ENCODE assay signal across 9 cellular contexts in the genomic region with DNA sequence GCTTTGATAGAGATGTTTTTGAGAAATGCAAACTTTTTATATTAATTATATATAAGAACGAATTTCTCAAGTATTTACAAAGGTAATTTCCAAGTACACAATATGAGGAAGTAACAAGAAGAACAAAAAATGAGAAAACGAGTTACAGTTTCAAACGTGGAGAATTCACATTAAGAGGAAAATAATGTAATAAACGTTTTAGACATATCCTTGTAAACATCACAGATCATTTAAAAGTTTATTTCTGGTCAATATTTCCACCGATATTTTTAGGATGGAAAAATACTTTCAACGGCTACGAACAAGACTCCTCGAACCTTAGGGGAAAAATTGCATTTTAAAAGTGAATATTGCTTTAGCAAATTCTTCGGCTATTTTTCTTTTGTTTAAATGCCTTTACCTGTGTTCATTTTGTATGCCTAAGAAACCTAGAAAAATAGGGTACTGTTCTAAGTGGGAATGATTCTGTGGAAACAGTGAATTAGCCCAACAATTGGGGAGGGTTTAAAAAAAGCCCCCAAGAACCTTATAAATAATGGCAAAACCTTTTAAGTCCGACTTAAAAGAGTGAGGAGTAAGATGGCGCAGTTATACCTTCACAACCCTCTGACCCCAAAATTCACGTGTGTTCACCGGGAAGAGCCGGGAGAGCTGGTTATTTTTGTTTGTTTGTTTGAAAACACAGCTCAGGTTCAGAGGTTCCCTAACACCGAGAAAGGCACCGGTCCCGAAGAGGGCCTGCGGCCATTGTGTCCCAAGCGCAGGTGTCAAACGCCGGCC. TPM values are rescaled to one million over a fixed set of nuclear protein-coding genes. Genes with fewer than 3 reads are reported as not detected.
A peak's percentile ranks its signal among the peaks of the same experiment; 100 is the strongest.
DNase-seq lines count a peak whose midpoint lies in the region; ATAC-seq and TF ChIP-seq lines count a peak whose summit lies in the region.
"Had no signal": no experiment of that assay in that cellular context is flagged by ENCODE, and none has a peak within 500 bp of the region (broad histone marks: within the 10 kb centered on the region; RNA-seq: fewer than 3 reads in every experiment).

No MANE protein-coding gene starts in this region.

- H3K4me3 ChIP-seq in left lung, result peak overlapping the region; percentile 30 to 33

- no peaks in the 10 kb centered on the region for H3K36me3 Mint-ChIP-seq in activated CD8-positive, alpha-beta T cell treated with anti-CD3 and anti-CD28 coated beads for 36 hours (ENCODE audit: low read depth)
- no peaks in the 10 kb centered on the region for H3K36me3 Mint-ChIP-seq in activated CD8-positive, alpha-beta T cell treated with anti-CD3 and anti-CD28 coated beads, Interleukin-2, amount 10 ng/mL, durations not matched to agents 7 days and 5 days (ENCODE audit: low read depth)
- H3K36me3 Mint-ChIP-seq in activated naive CD8-positive, alpha-beta T cell treated with anti-CD3 and anti-CD28 coated beads, Interleukin-2, amount 50 U/mL, for 24 hours (ENCODE audit: low read depth), result peaks cover 1% of the 10 kb centered on the region

- H3K27me3 Mint-ChIP-seq in activated CD8-positive, alpha-beta T cell treated with anti-CD3 and anti-CD28 coated beads for 36 hours, result peaks cover 70% of the 10 kb centered on the region
- peaks cover 78% of the 10 kb centered on the region for H3K27me3 Mint-ChIP-seq in activated CD8-positive, alpha-beta T cell treated with anti-CD3 and anti-CD28 coated beads, Interleukin-2, amount 10 ng/mL, durations not matched to agents 7 days and 5 days (ENCODE audit: low read depth)
- H3K27me3 Mint-ChIP-seq in activated naive CD8-positive, alpha-beta T cell treated with anti-CD3 and anti-CD28 coated beads, Interleukin-2, amount 50 U/mL, for 24 hours, result peaks cover 81% of the 10 kb centered on the region
- H3K27me3 Mint-ChIP-seq in stimulated activated naive CD8-positive, alpha-beta T cell treated with anti-CD3 and anti-CD28 coated beads, Interleukin-15, amount 100 ng/mL, for 72 hours, result peaks cover 100% of the 10 kb centered on the region

- H3K4me1 Mint-ChIP-seq in activated CD8-positive, alpha-beta T cell treated with anti-CD3 and anti-CD28 coated beads for 36 hours (ENCODE audit: low read depth), result peaks cover 17% of the 10 kb centered on the region
- H3K4me1 Mint-ChIP-seq in activated CD8-positive, alpha-beta T cell treated with anti-CD3 and anti-CD28 coated beads, Interleukin-2, amount 10 ng/mL, durations not matched to agents 7 days and 5 days (ENCODE audit: low read depth), result peaks cover 15% of the 10 kb centered on the region
- H3K4me1 Mint-ChIP-seq in activated naive CD8-positive, alpha-beta T cell treated with anti-CD3 and anti-CD28 coated beads, Interleukin-2, amount 50 U/mL, for 24 hours, result peaks cover 25% of the 10 kb centered on the region
- peaks cover 51% of the 10 kb centered on the region for H3K4me1 Mint-ChIP-seq in stimulated activated naive CD8-positive, alpha-beta T cell treated with anti-CD3 and anti-CD28 coated beads, Interleukin-15, amount 100 ng/mL, for 72 hours

- intact Hi-C loops in activated CD8-positive, alpha-beta T cell treated with anti-CD3 and anti-CD28 coated beads for 36 hours (cut with micrococcal nuclease), result no loop called here
- intact Hi-C loops in left lung (cut with DNase I), result no loop called here

- H3K9me3 Mint-ChIP-seq in activated CD8-positive, alpha-beta T cell treated with anti-CD3 and anti-CD28 coated beads for 36 hours, result no peaks in the 10 kb centered on the region
- no peaks in the 10 kb centered on the region for H3K9me3 Mint-ChIP-seq in activated CD8-positive, alpha-beta T cell treated with anti-CD3 and anti-CD28 coated beads, Interleukin-2, amount 10 ng/mL, durations not matched to agents 7 days and 5 days (ENCODE audit: insufficient read depth)
- no peaks in the 10 kb centered on the region for H3K9me3 Mint-ChIP-seq in activated naive CD8-positive, alpha-beta T cell treated with anti-CD3 and anti-CD28 coated beads, Interleukin-2, amount 50 U/mL, for 24 hours
- no peaks in the 10 kb centered on the region for H3K9me3 Mint-ChIP-seq in stimulated activated naive CD8-positive, alpha-beta T cell treated with anti-CD3 and anti-CD28 coated beads, Interleukin-15, amount 100 ng/mL, for 72 hours

- POLR2A ChIA-PET in activated CD8-positive, alpha-beta T cell treated with anti-CD3 and anti-CD28 coated beads for 36 hours (lab: Charles Lee), result no interaction called here
- POLR2A ChIA-PET in activated CD8-positive, alpha-beta T cell treated with anti-CD3 and anti-CD28 coated beads, Interleukin-2, amount 10 ng/mL, durations not matched to agents 7 days and 5 days (lab: Charles Lee), result no interaction called here

- CTCF ChIA-PET in activated CD8-positive, alpha-beta T cell treated with anti-CD3 and anti-CD28 coated beads for 36 hours (lab: Charles Lee), result no interaction called here
- CTCF ChIA-PET in activated CD8-positive, alpha-beta T cell treated with anti-CD3 and anti-CD28 coated beads, Interleukin-2, amount 10 ng/mL, durations not matched to agents 7 days and 5 days (lab: Charles Lee), result no interaction called here

- H3K27ac Mint-ChIP-seq in activated CD8-positive, alpha-beta T cell treated with anti-CD3 and anti-CD28 coated beads for 36 hours, result no peak overlapping the region
- H3K27ac Mint-ChIP-seq in activated CD8-positive, alpha-beta T cell treated with anti-CD3 and anti-CD28 coated beads, Interleukin-2, amount 10 ng/mL, durations not matched to agents 7 days and 5 days, result no peak overlapping the region
- H3K27ac Mint-ChIP-seq in activated naive CD8-positive, alpha-beta T cell treated with anti-CD3 and anti-CD28 coated beads, Interleukin-2, amount 50 U/mL, for 24 hours, result no peak overlapping the region
- H3K27ac Mint-ChIP-seq in stimulated activated naive CD8-positive, alpha-beta T cell treated with anti-CD3 and anti-CD28 coated beads, Interleukin-15, amount 100 ng/mL, for 72 hours, result no peak overlapping the region

- no peak for DNase-seq in activated CD8-positive, alpha-beta T cell treated with anti-CD3 and anti-CD28 coated beads for 36 hours
- DNase-seq in activated CD8-positive, alpha-beta T cell treated with anti-CD3 and anti-CD28 coated beads, Interleukin-2, amount 10 ng/mL, durations not matched to agents 7 days and 5 days, result no peak
- DNase-seq in activated naive CD8-positive, alpha-beta T cell treated with anti-CD3 and anti-CD28 coated beads, Interleukin-2, amount 50 U/mL, for 24 hours, result no peak
- DNase-seq in left lung (no peak), NCI-H1048 (lab: John Stamatoyannopoulos, UW) (no peak), retina (no peak), NCI-H748 (lab: John Stamatoyannopoulos, UW; ENCODE audit: unreplicated experiment) (no peak)
- DNase-seq in stimulated activated naive CD8-positive, alpha-beta T cell treated with anti-CD3 and anti-CD28 coated beads, Interleukin-15, amount 100 ng/mL, for 72 hours, result no peak
- DNase-seq: stimulated activated CD4-positive, alpha-beta T cell treated with anti-CD3 and anti-CD28 coated beads, Interleukin-1b, Interleukin-23, amount 100 ng/mL, for 48 hours had no signal

- H3K36me3 ChIP-seq in left lung, result no peaks in the 10 kb centered on the region

- H3K9me3 ChIP-seq in left lung, result no peaks in the 10 kb centered on the region

- H3K27me3 ChIP-seq in left lung, result peaks cover 74 to 100% of the 10 kb centered on the region in 2 donors

- H3K4me1 ChIP-seq in left lung, result peaks cover 4 to 42% of the 10 kb centered on the region in 2 donors

- H3K4me3 Mint-ChIP-seq in activated CD8-positive, alpha-beta T cell treated with anti-CD3 and anti-CD28 coated beads for 36 hours, result peak overlapping the region; percentile 8
- H3K4me3 Mint-ChIP-seq in activated CD8-positive, alpha-beta T cell treated with anti-CD3 and anti-CD28 coated beads, Interleukin-2, amount 10 ng/mL, durations not matched to agents 7 days and 5 days, result no peak overlapping the region
- H3K4me3 Mint-ChIP-seq in activated naive CD8-positive, alpha-beta T cell treated with anti-CD3 and anti-CD28 coated beads, Interleukin-2, amount 50 U/mL, for 24 hours, result peak overlapping the region; percentile 64
- peak overlapping the region; percentile 73 to 83 for H3K4me3 Mint-ChIP-seq in stimulated activated naive CD8-positive, alpha-beta T cell treated with anti-CD3 and anti-CD28 coated beads, Interleukin-15, amount 100 ng/mL, for 72 hours

- ATAC-seq in activated CD8-positive, alpha-beta T cell treated with anti-CD3 and anti-CD28 coated beads for 36 hours, result no peak
- ATAC-seq in activated CD8-positive, alpha-beta T cell treated with anti-CD3 and anti-CD28 coated beads, Interleukin-2, amount 10 ng/mL, durations not matched to agents 7 days and 5 days, result no peak
- ATAC-seq in activated naive CD8-positive, alpha-beta T cell treated with anti-CD3 and anti-CD28 coated beads, Interleukin-2, amount 50 U/mL, for 24 hours, result no peak
- no peak for ATAC-seq in left lung
- ATAC-seq in stimulated activated naive CD8-positive, alpha-beta T cell treated with anti-CD3 and anti-CD28 coated beads, Interleukin-15, amount 100 ng/mL, for 72 hours, result no peak

- peak overlapping the region; percentile 68 to 76 for H3K27ac ChIP-seq in left lung

- TF ChIP-seq CTCF in activated CD8-positive, alpha-beta T cell treated with anti-CD3 and anti-CD28 coated beads for 36 hours (IDR thresholded peaks at IDR 0.05), result no peak
- TF ChIP-seq CTCF in left lung (IDR thresholded peaks at IDR 0.05), result no peak

RNA-seq across cellular contexts. Expression of a gene that starts 3.3 kb away (rescaled TPM):
- under 1 TPM; 0.59 to 0.60 TPM for total RNA-seq in activated CD8-positive, alpha-beta T cell treated with anti-CD3 and anti-CD28 coated beads for 36 hours
- total RNA-seq in activated CD8-positive, alpha-beta T cell treated with anti-CD3 and anti-CD28 coated beads, Interleukin-2, amount 10 ng/mL, durations not matched to agents 7 days and 5 days, result not detected
- total RNA-seq in left lung, result 10 to 100 TPM in 1 of 2 donors, 1 to 10 TPM in 1; 9.6 to 25.2 TPM

Comparison
In these comparisons a context has a peak if more than half of its experiments do, and no peak if none do; other contexts are left out.
1. RNA of a gene that starts 3.3 kb away (total RNA-seq): 9.6 to 25.2 TPM in left lung; 0.59 to 0.60 TPM in activated CD8-positive, alpha-beta T cell treated with anti-CD3 and anti-CD28 coated beads for 36 hours and not detected in activated CD8-positive, alpha-beta T cell treated with anti-CD3 and anti-CD28 coated beads, Interleukin-2, amount 10 ng/mL, durations not matched to agents 7 days and 5 days; every median in the first group is over 4 times any median in the second.